ENCODE assay signal across 27 cellular contexts in the genomic region with DNA sequence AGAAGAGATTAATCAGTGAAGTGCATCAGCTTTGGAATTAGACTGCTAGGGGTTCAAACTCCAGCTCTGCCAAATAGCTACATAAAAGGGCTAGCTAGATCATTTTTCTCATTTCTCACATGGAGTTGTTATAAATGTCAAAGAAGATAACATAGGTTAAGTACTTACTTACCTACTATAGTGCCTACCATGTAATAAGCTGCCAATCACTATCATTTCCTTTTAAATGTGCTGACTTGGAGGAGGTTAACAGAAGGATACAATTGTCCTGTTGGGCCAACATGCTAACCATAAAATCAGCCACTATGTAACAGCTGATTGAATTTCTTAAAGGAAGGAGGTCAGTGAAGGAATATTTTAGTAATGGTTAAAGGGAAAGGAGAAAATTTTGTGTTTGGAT.
"Had no signal": no experiment of that assay in that cellular context is flagged by ENCODE, and none has a peak within 500 bp of the region (broad histone marks: within the 10 kb centered on the region; RNA-seq: fewer than 3 reads in every experiment).

No MANE protein-coding gene starts in this region.

- H3K27me3 ChIP-seq: ascending aorta, SJCRH30 had no signal

- H3K9me3 ChIP-seq: ascending aorta, SJCRH30 had no signal

- H3K27ac ChIP-seq: ascending aorta, KMS-11, SJCRH30, SK-N-MC had no signal

- H3K4me2 ChIP-seq: KMS-11 had no signal

- FAIRE-seq: TTC549 had no signal

- DNase-seq: activated CD4-positive, alpha-beta T cell treated with anti-CD3 and anti-CD28 coated beads for 36 hours; activated CD4-positive, alpha-beta T cell treated with anti-CD3 and anti-CD28 coated beads, Interleukin-2, amount 10 ng/mL, durations not matched to agents 7 days and 5 days; activated CD4-positive, alpha-beta T cell treated with anti-CD3 and anti-CD28 coated beads, Interleukin-2, amount 50 U/mL, for 48 hours; activated CD8-positive, alpha-beta T cell treated with anti-CD3 and anti-CD28 coated beads, Interleukin-2, amount 10 ng/mL, durations not matched to agents 7 days and 5 days; activated effector memory CD4-positive, alpha-beta T cell treated with Interleukin-2 at 50 U/mL for 16 hours; activated naive CD4-positive, alpha-beta T cell treated with anti-CD3 and anti-CD28 coated beads, Interleukin-2, amount 50 U/mL, for 16 hours; activated naive CD8-positive, alpha-beta T cell treated with anti-CD3 and anti-CD28 coated beads, Interleukin-2, amount 10 ng/mL, durations not matched to agents 7 days and 5 days; activated T-cell treated with anti-CD3 and anti-CD28 coated beads, Interleukin-2, amount 50 U/mL, for 4 hours; amygdala; NCI-H1092 treated with DMSO at 0.1 percent for 48 hours; NCI-H1417; NCI-H146; NCI-H187; NCI-H2029 treated with DMSO at 0.1 percent for 48 hours; NCI-H2107; NCI-H2171 treated with DMSO at 0.1 percent for 48 hours; NCI-H345; NCI-H524 treated with DMSO at 0.1 percent for 48 hours; SHP77; SJCRH30 had no signal

- H3K27me3 Mint-ChIP-seq: activated CD4-positive, alpha-beta T cell treated with anti-CD3 and anti-CD28 coated beads for 36 hours; activated CD4-positive, alpha-beta T cell treated with anti-CD3 and anti-CD28 coated beads, Interleukin-2, amount 10 ng/mL, durations not matched to agents 7 days and 5 days; activated naive CD8-positive, alpha-beta T cell treated with anti-CD3 and anti-CD28 coated beads, Interleukin-2, amount 10 ng/mL, durations not matched to agents 7 days and 5 days had no signal

- H3K27ac Mint-ChIP-seq: activated CD4-positive, alpha-beta T cell treated with anti-CD3 and anti-CD28 coated beads for 36 hours; activated CD4-positive, alpha-beta T cell treated with anti-CD3 and anti-CD28 coated beads, Interleukin-2, amount 10 ng/mL, durations not matched to agents 7 days and 5 days; activated CD8-positive, alpha-beta T cell treated with anti-CD3 and anti-CD28 coated beads, Interleukin-2, amount 10 ng/mL, durations not matched to agents 7 days and 5 days; activated naive CD8-positive, alpha-beta T cell treated with anti-CD3 and anti-CD28 coated beads, Interleukin-2, amount 10 ng/mL, durations not matched to agents 7 days and 5 days; T-helper 2 cell treated with Interferon-gamma antibody and Interleukin-4, amounts not matched to agents 5 μg/mL and 100 μg/mL, for 36 hours had no signal

- ATAC-seq: activated CD4-positive, alpha-beta T cell treated with anti-CD3 and anti-CD28 coated beads for 36 hours; activated CD4-positive, CD25-positive, alpha-beta regulatory T cell treated with anti-CD3 and anti-CD28 coated beads, Interleukin-2, amount 50 U/mL, for 24 hours; activated CD8-positive, alpha-beta T cell treated with anti-CD3 and anti-CD28 coated beads, Interleukin-2, amount 10 ng/mL, durations not matched to agents 7 days and 5 days; activated T-cell treated with anti-CD3 and anti-CD28 coated beads, Interleukin-2, amount 50 U/mL, for 4 hours; Panc1 had no signal

- H3K4me3 Mint-ChIP-seq: activated CD4-positive, alpha-beta T cell treated with anti-CD3 and anti-CD28 coated beads for 36 hours; activated CD4-positive, alpha-beta T cell treated with anti-CD3 and anti-CD28 coated beads, Interleukin-2, amount 10 ng/mL, durations not matched to agents 7 days and 5 days; activated CD8-positive, alpha-beta T cell treated with anti-CD3 and anti-CD28 coated beads, Interleukin-2, amount 10 ng/mL, durations not matched to agents 7 days and 5 days; activated naive CD8-positive, alpha-beta T cell treated with anti-CD3 and anti-CD28 coated beads, Interleukin-2, amount 10 ng/mL, durations not matched to agents 7 days and 5 days; activated T-cell treated with anti-CD3 and anti-CD28 coated beads, Interleukin-2, amount 50 U/mL, for 4 hours; T-helper 2 cell treated with Interferon-gamma antibody and Interleukin-4, amounts not matched to agents 5 μg/mL and 100 μg/mL, for 36 hours had no signal

- H3K4me3 ChIP-seq: ascending aorta, SJCRH30, SK-N-MC had no signal

- H3K9ac ChIP-seq: KMS-11 had no signal

- H3K4me1 ChIP-seq: ascending aorta, SJCRH30 had no signal

- H3K36me3 ChIP-seq: SJCRH30 had no signal
